In the genomic region with DNA sequence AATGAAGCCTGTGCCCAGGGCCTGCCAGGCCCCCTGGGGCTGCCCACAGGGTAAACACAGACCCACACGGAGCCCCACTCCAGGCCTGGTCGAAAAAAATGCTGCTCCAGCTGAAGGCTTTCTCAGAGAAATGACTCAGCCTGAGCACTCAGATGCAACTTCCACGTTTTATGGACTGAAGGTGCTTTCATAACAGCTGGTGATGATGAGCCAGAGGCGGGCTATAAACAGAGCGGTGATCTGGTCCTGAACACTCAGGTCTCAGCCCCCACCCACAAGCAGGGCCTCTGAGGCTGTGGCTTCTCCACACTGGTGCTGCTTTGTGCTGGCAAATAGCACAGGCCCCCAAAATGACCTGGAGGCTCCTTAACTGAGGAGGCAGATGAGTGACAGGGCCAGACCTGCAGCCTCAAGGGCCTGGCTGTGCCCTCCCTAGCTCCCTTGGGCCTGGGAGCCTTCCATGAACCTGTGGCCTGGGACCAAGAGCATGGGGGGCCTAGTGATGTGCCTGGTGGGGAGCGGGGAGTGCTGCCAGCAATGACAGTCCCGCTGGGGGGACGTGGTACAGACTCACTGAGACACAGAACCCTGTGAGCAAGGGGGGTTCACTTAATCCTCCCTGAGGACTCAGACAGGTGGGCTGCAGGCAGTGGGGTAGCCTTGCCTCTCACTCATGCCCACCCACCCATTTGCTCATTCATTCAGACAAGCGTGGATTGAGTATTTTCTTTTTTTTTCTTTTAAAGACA, we compare ENCODE assay signal across 8 cellular contexts. TPM values are rescaled to one million over a fixed set of nuclear protein-coding genes. Genes with fewer than 3 reads are reported as not detected.
DNase-seq lines count a peak whose midpoint lies in the region; ATAC-seq and TF ChIP-seq lines count a peak whose summit lies in the region.

No MANE protein-coding gene starts in this region.

- H3K36me3 ChIP-seq in thyroid gland: no peaks in the 10 kb centered on the region
- H3K36me3 ChIP-seq in sigmoid colon: no peaks in the 10 kb centered on the region
- no peaks in the 10 kb centered on the region for H3K36me3 ChIP-seq in aorta (ENCODE audit: control insufficient read depth in 1 of 2, insufficient read depth in 2 of 2, low read length in 1 of 2)

- H3K27me3 ChIP-seq in thyroid gland (no peaks in the 10 kb centered on the region), sigmoid colon (no peaks in the 10 kb centered on the region), aorta (ENCODE audit: control insufficient read depth in 1 of 2, insufficient read depth in 2 of 2, low read length in 1 of 2) (no peaks in the 10 kb centered on the region)

- H3K9me3 ChIP-seq in thyroid gland (no peaks in the 10 kb centered on the region), sigmoid colon (no peaks in the 10 kb centered on the region), aorta (ENCODE audit: control insufficient read depth, low read length) (no peaks in the 10 kb centered on the region)

- intact Hi-C loops in thyroid gland (cut with DNase I) (no loop called here), sigmoid colon (cut with DNase I) (no loop called here), aorta (cut with DNase I) (no loop called here)

- no peak overlapping the region for H3K4me3 ChIP-seq in thyroid gland (replicated peaks in 1 of 3)
- no peak overlapping the region for H3K4me3 ChIP-seq in sigmoid colon
- no peak overlapping the region for H3K4me3 ChIP-seq in aorta (ENCODE audit: low read length in 2 of 2)

- no peak for TF ChIP-seq CTCF in thyroid gland (IDR thresholded peaks at IDR 0.05)
- TF ChIP-seq CTCF in sigmoid colon (IDR thresholded peaks at IDR 0.05): no peak

- TF ChIP-seq POLR2A in thyroid gland (IDR thresholded peaks at IDR 0.05): no peak
- TF ChIP-seq POLR2A in sigmoid colon (IDR thresholded peaks at IDR 0.05): no peak

- H3K4me1 ChIP-seq in thyroid gland (peaks cover 8 to 29% of the 10 kb centered on the region in 2 donors), sigmoid colon (peaks cover 0 to 10% (median 4%) of the 10 kb centered on the region in 4 donors), aorta (ENCODE audit: control insufficient read depth in 1 of 2, insufficient read depth in 2 of 2, low read length in 2 of 2) (no peaks in the 10 kb centered on the region)

- 49 to 70% methylated on average over 8 to 9 of the region's 9 CpGs for WGBS in thyroid gland, 2 donors
- 60 to 71% methylated on average over 9 of the region's 9 CpGs for WGBS in sigmoid colon, 2 donors
- WGBS in aorta, 2 donors: 64 to 66% methylated on average over 9 of the region's 9 CpGs

- ATAC-seq in GM19463 (IDR thresholded peaks at IDR 0.05; ENCODE audit: unreplicated experiment) (peak; percentile 96), HG03439 (IDR thresholded peaks at IDR 0.05; ENCODE audit: unreplicated experiment) (peak; percentile 54), SK-N-SH treated with all-trans-retinoic acid at 6 μM for 48 hours (peak; percentile 86), aorta (ENCODE audit: low FRiP score) (no peak)

- TF ChIP-seq EP300 in sigmoid colon (IDR thresholded peaks at IDR 0.05): no peak

- peak; percentile 56 for DNase-seq in GF-D8 (lab: John Stamatoyannopoulos, UW)
- peak; percentile 26 for DNase-seq in fibroblast of the conjunctiva (ENCODE audit: low read depth)
- DNase-seq in thyroid gland: peak; percentile 60
- no peak for DNase-seq in sigmoid colon
- no peak for DNase-seq in aorta

- H3K27ac ChIP-seq in thyroid gland: peak overlapping the region in 2 of 3 donors; percentile 53 to 67
- peak overlapping the region in 2 of 4 donors; percentile 4 to 54 for H3K27ac ChIP-seq in sigmoid colon
- H3K27ac ChIP-seq in aorta (ENCODE audit: low read depth in 1 of 2, low read length in 2 of 2): no peak overlapping the region

TF ChIP-seq in SK-N-SH treated with all-trans-retinoic acid at 6 μM for 48 hours, 23 proteins besides CTCF, POLR2A, EP300 and RAD21:
- TF ChIP-seq ARNTL (CRISPR knock-in tag; IDR thresholded peaks at IDR 0.05; ENCODE audit: borderline replicate concordance, low read depth) (no peak), PPARA (CRISPR knock-in tag; IDR thresholded peaks at IDR 0.05; ENCODE audit: borderline replicate concordance) (no peak), ZNF8 (CRISPR knock-in tag; IDR thresholded peaks at IDR 0.05) (no peak), GLIS3 (CRISPR knock-in tag; IDR thresholded peaks at IDR 0.05) (no peak), OSR1 (CRISPR knock-in tag; IDR thresholded peaks at IDR 0.05) (no peak), ZFP3 (CRISPR knock-in tag; IDR thresholded peaks at IDR 0.05) (no peak), BACH2 (CRISPR knock-in tag; IDR thresholded peaks at IDR 0.05; ENCODE audit: borderline replicate concordance) (no peak), TSHZ2 (CRISPR knock-in tag; IDR thresholded peaks at IDR 0.05) (no peak), TOX (CRISPR knock-in tag; IDR thresholded peaks at IDR 0.05; ENCODE audit: borderline replicate concordance) (no peak)
- TF ChIP-seq, protein P1, sequence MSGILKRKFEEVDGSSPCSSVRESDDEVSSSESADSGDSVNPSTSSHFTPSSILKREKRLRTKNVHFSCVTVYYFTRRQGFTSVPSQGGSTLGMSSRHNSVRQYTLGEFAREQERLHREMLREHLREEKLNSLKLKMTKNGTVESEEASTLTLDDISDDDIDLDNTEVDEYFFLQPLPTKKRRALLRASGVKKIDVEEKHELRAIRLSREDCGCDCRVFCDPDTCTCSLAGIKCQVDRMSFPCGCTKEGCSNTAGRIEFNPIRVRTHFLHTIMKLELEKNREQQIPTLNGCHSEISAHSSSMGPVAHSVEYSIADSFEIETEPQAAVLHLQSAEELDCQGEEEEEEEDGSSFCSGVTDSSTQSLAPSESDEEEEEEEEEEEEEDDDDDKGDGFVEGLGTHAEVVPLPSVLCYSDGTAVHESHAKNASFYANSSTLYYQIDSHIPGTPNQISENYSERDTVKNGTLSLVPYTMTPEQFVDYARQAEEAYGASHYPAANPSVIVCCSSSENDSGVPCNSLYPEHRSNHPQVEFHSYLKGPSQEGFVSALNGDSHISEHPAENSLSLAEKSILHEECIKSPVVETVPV (CRISPR knock-in tag; IDR thresholded peaks at IDR 0.05): no peak
TF ChIP-seq in SK-N-SH treated with all-trans-retinoic acid at 6 μM for 48 hours: peak in this region for 0.

RNA-seq across cellular contexts. Expression of gene FURIN, which starts 23.0 kb away (rescaled TPM):
- total RNA-seq in thyroid gland: 100 to 1,000 TPM in 2 of 4 donors, 10 to 100 TPM in 2; 88.6 to 128 (median 102) TPM
- total RNA-seq in sigmoid colon: 10 to 100 TPM; 21.0 to 35.0 (median 24.3) TPM
- polyA plus RNA-seq in sigmoid colon: 10 to 100 TPM; 23.4 to 69.2 (median 30.1) TPM
- 10 to 100 TPM; 62.3 to 65.8 TPM for total RNA-seq in aorta
- 10 to 100 TPM; 20.9 to 26.0 TPM for polyA plus RNA-seq in aorta

RNA-seq across cellular contexts. Expression of gene FES, which starts 38.9 kb away (rescaled TPM):
- total RNA-seq in thyroid gland (10 to 100 TPM; 34.1 to 44.5 (median 36.0) TPM), sigmoid colon (10 to 100 TPM; 28.0 to 35.5 (median 30.4) TPM), aorta (10 to 100 TPM; 39.8 to 68.3 TPM)
- polyA plus RNA-seq in sigmoid colon (10 to 100 TPM in 1 of 3 donors, 1 to 10 TPM in 2; 4.9 to 17.6 (median 7.2) TPM), aorta (10 to 100 TPM; 11.6 to 26.4 TPM)

RNA-seq across cellular contexts. Expression of gene MAN2A2, which starts 57.7 kb away (rescaled TPM):
- total RNA-seq in thyroid gland: 100 to 1,000 TPM in 1 of 4 donors, 10 to 100 TPM in 3; 30.1 to 129 (median 58.9) TPM
- total RNA-seq in sigmoid colon: 10 to 100 TPM; 27.2 to 57.6 (median 38.4) TPM
- polyA plus RNA-seq in sigmoid colon: 10 to 100 TPM in 1 of 3 donors, 1 to 10 TPM in 2; 3.7 to 31.0 (median 4.8) TPM
- total RNA-seq in aorta: 10 to 100 TPM; 56.7 to 82.4 TPM
- 10 to 100 TPM; 19.2 to 49.2 TPM for polyA plus RNA-seq in aorta

Comparison
In these comparisons a context has a peak if more than half of its experiments do, and no peak if none do; other contexts are left out.
1. DNase-seq: peak in GF-D8 (single experiment), fibroblast of the conjunctiva (single experiment) and thyroid gland (2 of 2); none in sigmoid colon (single experiment) and aorta (0 of 2).
2. H3K27ac ChIP-seq: peak in thyroid gland (2 of 3); none in aorta (0 of 2).